17 cellular contexts compared by ENCODE assay signal in the genomic region with DNA sequence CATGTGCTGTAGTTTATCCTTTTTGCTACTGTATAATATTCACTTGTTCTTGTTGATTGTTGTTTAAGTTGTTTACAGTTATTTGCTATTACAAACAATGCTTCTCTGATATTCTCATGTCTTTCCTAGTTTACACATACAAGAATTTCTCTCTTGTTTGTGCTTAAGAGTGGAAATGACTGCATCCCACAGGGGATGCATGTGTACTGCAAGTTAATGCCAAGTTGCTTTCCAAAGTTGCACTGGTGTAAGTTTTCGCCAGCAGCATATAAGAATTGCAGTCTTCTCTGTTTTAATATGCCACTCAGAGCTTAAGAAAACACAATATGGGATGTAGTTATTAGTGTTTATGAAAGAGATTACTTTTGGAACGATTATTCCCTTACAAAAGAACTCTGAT.
DNase-seq lines count a peak whose midpoint lies in the region; ATAC-seq and TF ChIP-seq lines count a peak whose summit lies in the region.
"Had no signal": no experiment of that assay in that cellular context is flagged by ENCODE, and none has a peak within 500 bp of the region (broad histone marks: within the 10 kb centered on the region; RNA-seq: fewer than 3 reads in every experiment).

No MANE protein-coding gene starts in this region.

- no CpG with 5 or more reads among the region's 2 CpGs for WGBS in IMR-90 (ENCODE audit: extremely low coverage in 2 of 2, insufficient read length in 1 of 2), 2 experiments
- 50 to 58% methylated on average over 2 of the region's 2 CpGs for WGBS in esophagus squamous epithelium, 2 donors

- no peak overlapping the region; the same call in 1 of the 2 replicates for H3K56ac ChIP-seq in IMR-90 (ENCODE audit: extremely low read depth, insufficient read depth, low read length)

- no peaks in the 10 kb centered on the region for H3K36me3 ChIP-seq in BE2C
- no peaks in the 10 kb centered on the region for H3K36me3 ChIP-seq in IMR-90 (ENCODE audit: control insufficient read depth, insufficient read depth, low read length)
- peaks cover 2% of the 10 kb centered on the region for H3K36me3 ChIP-seq in brain microvascular endothelial cell (replicated peaks)
- H3K36me3 ChIP-seq in esophagus squamous epithelium, result no peaks in the 10 kb centered on the region
- H3K36me3 ChIP-seq: neural progenitor cell had no signal

- H3K27ac ChIP-seq in IMR-90 (ENCODE audit: insufficient read depth, low read length), result no peak overlapping the region
- no peak overlapping the region for H3K27ac ChIP-seq in brain microvascular endothelial cell
- no peak overlapping the region for H3K27ac ChIP-seq in esophagus squamous epithelium
- H3K27ac ChIP-seq: neural progenitor cell had no signal

- intact Hi-C loops in IMR-90 (cut with micrococcal nuclease), result no loop called here
- intact Hi-C loops in esophagus squamous epithelium (cut with DNase I), result no loop called here

- in situ Hi-C loops in IMR-90 (cut with MboI; ENCODE audit: low sequenced_read_pairs), result no loop called here
- in situ Hi-C loops in brain microvascular endothelial cell (cut with HindIII; ENCODE audit: low pct_ligation_motif_present, low sequenced_read_pairs), result no loop called here

- no peak overlapping the region for H3K4me3 Mint-ChIP-seq in stimulated activated naive B cell treated with anti-CD40 and anti-IgM and Interleukin-4, amounts not matched to agents 10 μg/mL and 1 μg/mL and 100 μg/mL, for 72 hours
- H3K4me3 Mint-ChIP-seq: activated CD4-positive, alpha-beta memory T cell treated with anti-CD3 and anti-CD28 coated beads for 36 hours; activated T-cell treated with anti-CD3 and anti-CD28 coated beads, Interleukin-2, amount 50 U/mL, for 4 hours; neural progenitor cell had no signal

- H3K36me3 Mint-ChIP-seq in stimulated activated naive B cell treated with anti-CD40 and anti-IgM and Interleukin-4, amounts not matched to agents 10 μg/mL and 1 μg/mL and 100 μg/mL, for 72 hours, result peaks cover 9 to 15% of the 10 kb centered on the region in 2 donors
- H3K36me3 Mint-ChIP-seq: neural progenitor cell had no signal

- H3K9me3 ChIP-seq in BE2C, result no peaks in the 10 kb centered on the region
- H3K9me3 ChIP-seq in IMR-90 (ENCODE audit: control insufficient read depth, insufficient read depth, low read length), result no peaks in the 10 kb centered on the region
- H3K9me3 ChIP-seq in esophagus squamous epithelium, result no peaks in the 10 kb centered on the region

- TF ChIP-seq CTCF in BE2C (IDR thresholded peaks at IDR 0.05; ENCODE audit: low read depth, low read length) (0 out of 2 replicates have a peak, but pooled peaks have one; percentile 4), IMR-90 (conservative IDR thresholded peaks at IDR 0.05; ENCODE audit: low read depth, low read length) (no peak; the same call in 1 of the 2 replicates), brain microvascular endothelial cell (IDR thresholded peaks at IDR 0.05; ENCODE audit: low read depth, low read length, missing control alignments) (peak; percentile 29), esophagus squamous epithelium (IDR thresholded peaks at IDR 0.05) (no peak), GM10248 (IDR thresholded peaks at IDR 0.05; ENCODE audit: control extremely low read depth, extremely low read depth, low read depth, missing control alignments) (no peak)

- H3K14ac ChIP-seq in IMR-90 (replicated peaks; ENCODE audit: low read depth, low read length), result no peak overlapping the region

- H4K8ac ChIP-seq in IMR-90 (ENCODE audit: low read depth in 2 of 2, low read length in 2 of 2), result peak overlapping the region in 1 of 2 experiments; percentile 46; a peak in 1 of 4 replicates

- H3K4me2 ChIP-seq in IMR-90 (ENCODE audit: low read depth, low read length), result no peak overlapping the region
- H3K4me2 ChIP-seq: neural progenitor cell had no signal

- peaks cover 20 to 32% of the 10 kb centered on the region in 2 experiments for H3K79me1 ChIP-seq in IMR-90 (ENCODE audit: low read depth in 1 of 2, low read length in 2 of 2)

- BruUV-seq in IMR-90 (replicated peaks; lab: Mats Ljungman, UMichigan), result no TSS peak

- DNase-seq in BE2C (no peak), IMR-90 (no peak), brain microvascular endothelial cell (no peak), iris pigment epithelial cell (ENCODE audit: low read depth) (peak; percentile 49), esophagus squamous epithelium (lab: John Stamatoyannopoulos, UW) (no peak), hypothalamus (lab: John Stamatoyannopoulos, UW) (no peak), GM10248 (ENCODE audit: extremely low spot score) (no peak)
- no peak for DNase-seq in stimulated activated naive B cell treated with anti-CD40 and anti-IgM and Interleukin-4, amounts not matched to agents 10 μg/mL and 1 μg/mL and 100 μg/mL, for 72 hours
- DNase-seq: activated CD4-positive, alpha-beta memory T cell treated with anti-CD3 and anti-CD28 coated beads for 36 hours; activated T-cell treated with anti-CD3 and anti-CD28 coated beads, Interleukin-2, amount 50 U/mL, for 4 hours; CD8-positive, alpha-beta memory T cell; effector CD8-positive, alpha-beta T cell; mesendoderm; NCI-H1930; NCI-H524 had no signal

- no peaks in the 10 kb centered on the region for H3K27me3 Mint-ChIP-seq in stimulated activated naive B cell treated with anti-CD40 and anti-IgM and Interleukin-4, amounts not matched to agents 10 μg/mL and 1 μg/mL and 100 μg/mL, for 72 hours
- H3K27me3 Mint-ChIP-seq: activated CD4-positive, alpha-beta memory T cell treated with anti-CD3 and anti-CD28 coated beads for 36 hours; activated naive CD8-positive, alpha-beta T cell; CD8-positive, alpha-beta memory T cell had no signal

- H3K9ac ChIP-seq in IMR-90 (ENCODE audit: low read depth, low read length), result no peak overlapping the region
- H3K9ac ChIP-seq: neural progenitor cell had no signal

- peak overlapping the region; percentile 1; the same call in 1 of the 2 replicates for H4K5ac ChIP-seq in IMR-90 (ENCODE audit: low read depth, low read length)

- H4K91ac ChIP-seq in IMR-90 (ENCODE audit: insufficient read depth, low read depth, low read length), result no peak overlapping the region

- H3K9me3 Mint-ChIP-seq in stimulated activated naive B cell treated with anti-CD40 and anti-IgM and Interleukin-4, amounts not matched to agents 10 μg/mL and 1 μg/mL and 100 μg/mL, for 72 hours, result peaks cover 2 to 4% of the 10 kb centered on the region in 2 donors
- H3K9me3 Mint-ChIP-seq: activated CD4-positive, alpha-beta memory T cell treated with anti-CD3 and anti-CD28 coated beads for 36 hours; activated T-cell treated with anti-CD3 and anti-CD28 coated beads, Interleukin-2, amount 50 U/mL, for 4 hours; CD8-positive, alpha-beta memory T cell had no signal

- H3K4me1 ChIP-seq in BE2C, result peaks cover 1% of the 10 kb centered on the region
- H3K4me1 ChIP-seq in IMR-90 (ENCODE audit: control insufficient read depth, insufficient read depth, low read length), result peaks cover 2% of the 10 kb centered on the region; the same call in 1 of the 2 replicates
- H3K4me1 ChIP-seq in esophagus squamous epithelium, result peaks cover 0 to 36% (median 7%) of the 10 kb centered on the region in 3 donors

- H3K4ac ChIP-seq in IMR-90 (ENCODE audit: low read depth, low read length), result no peak overlapping the region; the same call in 1 of the 2 replicates

- H3K27me3 ChIP-seq in BE2C (no peaks in the 10 kb centered on the region), IMR-90 (ENCODE audit: control insufficient read depth, insufficient read depth, low read length) (no peaks in the 10 kb centered on the region), brain microvascular endothelial cell (replicated peaks) (no peaks in the 10 kb centered on the region), esophagus squamous epithelium (no peaks in the 10 kb centered on the region)
- H3K27me3 ChIP-seq: neural progenitor cell had no signal

- POLR2A ChIA-PET in IMR-90 (lab: Charles Lee; ENCODE audit: unreplicated experiment), result no interaction called here
- POLR2A ChIA-PET in GM10248 (lab: Yijun Ruan, JAX), result no interaction called here

- H3K4me1 Mint-ChIP-seq in stimulated activated naive B cell treated with anti-CD40 and anti-IgM and Interleukin-4, amounts not matched to agents 10 μg/mL and 1 μg/mL and 100 μg/mL, for 72 hours, result peaks cover 32 to 67% of the 10 kb centered on the region in 2 donors

- H2AK9ac ChIP-seq in IMR-90 (replicated peaks; ENCODE audit: low read depth, low read length, poor library complexity), result no peak overlapping the region

- CTCF ChIA-PET in IMR-90 (lab: Yijun Ruan, JAX) (interaction anchor here (1.5 kb wide), 1 partner anchor 10 kb away, joined by 6 read pairs; no protein-coding TSS in a partner anchor), GM10248 (lab: Yijun Ruan, JAX) (interaction anchor here (1.2 to 1.7 kb wide), 3 partner anchors 11 to 22 kb away, joined by 3 read pairs; no protein-coding TSS in a partner anchor)

- peak overlapping the region; percentile 32; the same call in 1 of the 2 replicates for H2BK120ac ChIP-seq in IMR-90 (ENCODE audit: low read depth, low read length)

- no peak overlapping the region for H2AFZ ChIP-seq in IMR-90 (replicated peaks; ENCODE audit: low read length, poor library complexity)
- H2AFZ ChIP-seq: neural progenitor cell had no signal

- no peak for TF ChIP-seq RAD21 in IMR-90 (IDR thresholded peaks at IDR 0.05; ENCODE audit: low read length)

- H3K18ac ChIP-seq in IMR-90 (ENCODE audit: low read depth, low read length), result peak overlapping the region; percentile 17; the same call in 1 of the 2 replicates

- H2AK5ac ChIP-seq in IMR-90 (ENCODE audit: low read depth, low read length), result no peak overlapping the region

- ATAC-seq in IMR-90 (ENCODE audit: low read depth), result 0 out of 2 replicates have a peak, but pooled peaks have one; percentile 35
- ATAC-seq in stimulated activated naive B cell treated with anti-CD40 and anti-IgM and Interleukin-4, amounts not matched to agents 10 μg/mL and 1 μg/mL and 100 μg/mL, for 72 hours (replicated peaks), result no peak

- H3K4me3 ChIP-seq in BE2C (ENCODE audit: low read depth, low read length), result no peak overlapping the region
- H3K4me3 ChIP-seq in IMR-90 (ENCODE audit: insufficient read depth, low read depth, low read length), result no peak overlapping the region
- no peak overlapping the region for H3K4me3 ChIP-seq in brain microvascular endothelial cell (ENCODE audit: low read depth, low read length)
- no peak overlapping the region for H3K4me3 ChIP-seq in esophagus squamous epithelium
- H3K4me3 ChIP-seq: neural progenitor cell had no signal

- dilution Hi-C loops in IMR-90 (cut with HindIII; ENCODE audit: low sequenced_read_pairs, unreplicated experiment), result no loop called here

- peaks cover 3% of the 10 kb centered on the region; the same call in 1 of the 2 replicates for H3K9me1 ChIP-seq in IMR-90 (ENCODE audit: insufficient read depth, low read length)

- H3K23ac ChIP-seq in IMR-90 (ENCODE audit: low read depth, low read length), result no peak overlapping the region

- TF ChIP-seq POLR2A in IMR-90 (IDR thresholded peaks at IDR 0.05; ENCODE audit: low read depth, low read length), result no peak
- no peak for TF ChIP-seq POLR2A in esophagus squamous epithelium (IDR thresholded peaks at IDR 0.05)

- H2BK5ac ChIP-seq in IMR-90 (ENCODE audit: low read depth, low read length, poor library complexity, severe bottlenecking), result peak overlapping the region; percentile 25

- no peak overlapping the region for H2BK15ac ChIP-seq in IMR-90 (ENCODE audit: low read depth, low read length)

- H4K20me1 ChIP-seq in IMR-90 (ENCODE audit: insufficient read depth, low read length), result peaks cover 3% of the 10 kb centered on the region; the same call in 1 of the 2 replicates

- no peak overlapping the region for H2BK20ac ChIP-seq in IMR-90 (ENCODE audit: low read depth, low read length)

- no peak overlapping the region for H3K27ac Mint-ChIP-seq in stimulated activated naive B cell treated with anti-CD40 and anti-IgM and Interleukin-4, amounts not matched to agents 10 μg/mL and 1 μg/mL and 100 μg/mL, for 72 hours
- H3K27ac Mint-ChIP-seq: neural progenitor cell had no signal

Comparison
In these comparisons a context has a peak if more than half of its experiments do, and no peak if none do; other contexts are left out.
1. CTCF ChIP-seq: peak in BE2C (single experiment) and brain microvascular endothelial cell (single experiment); none in IMR-90 (single experiment), esophagus squamous epithelium (0 of 6) and GM10248 (single experiment).